In the genomic region with DNA sequence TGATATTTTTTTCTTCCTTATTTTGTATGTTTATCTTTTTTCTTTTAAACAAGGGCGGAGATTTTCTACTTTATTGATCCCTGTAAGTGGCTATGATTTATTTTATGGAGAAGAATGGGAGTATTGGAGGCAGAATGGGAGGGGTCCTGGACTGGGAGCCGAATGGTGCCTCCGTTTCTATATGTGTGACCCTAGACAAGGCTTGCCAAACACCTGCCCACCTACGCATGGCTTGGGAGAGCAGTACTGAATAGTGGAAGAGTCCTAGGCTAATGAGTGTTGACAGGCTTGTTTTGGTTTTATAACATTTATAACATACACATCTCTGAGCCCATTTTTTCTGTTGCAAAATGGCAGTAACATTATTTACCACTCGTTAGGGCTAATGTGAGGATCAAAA, we compare ENCODE assay signal across 19 cellular contexts. TPM values are rescaled to one million over a fixed set of nuclear protein-coding genes. Genes with fewer than 3 reads are reported as not detected.
A peak's percentile ranks its signal among the peaks of the same experiment; 100 is the strongest.
DNase-seq lines count a peak whose midpoint lies in the region; ATAC-seq and TF ChIP-seq lines count a peak whose summit lies in the region.
"Had no signal": no experiment of that assay in that cellular context is flagged by ENCODE, and none has a peak within 500 bp of the region (broad histone marks: within the 10 kb centered on the region; RNA-seq: fewer than 3 reads in every experiment).

No MANE protein-coding gene starts in this region.

- intact Hi-C loops in body of pancreas (cut with DNase I) = no loop called here
- intact Hi-C loops in mucosa of descending colon (cut with DNase I, micrococcal nuclease) = no loop called here

- no peaks in the 10 kb centered on the region for H3K9me3 Mint-ChIP-seq in type B pancreatic cell
- H3K9me3 Mint-ChIP-seq: T-helper 1 cell treated with Interleukin-12 subunit alpha and Interleukin-12 subunit beta and Interleukin-4 antibody, amounts not matched to agents 30 μg/mL and 1 μg/mL, for 36 hours had no signal

- DNase-seq in NCI-H2107 treated with DMSO at 0.1 percent for 48 hours (lab: John Stamatoyannopoulos, UW; ENCODE audit: unreplicated experiment) (peak; percentile 29), NCI-H2107 (lab: John Stamatoyannopoulos, UW) (no peak), body of pancreas (no peak), mucosa of descending colon (no peak), type B pancreatic cell (ENCODE audit: extremely low spot score, unreplicated experiment) (no peak), omental fat pad (ENCODE audit: low spot score) (no peak), HUDEP-2 (lab: John Stamatoyannopoulos, UW; ENCODE audit: unreplicated experiment in 76 of 76) (no peak), CD1c-positive myeloid dendritic cell (ENCODE audit: extremely low spot score) (no peak)
- DNase-seq: activated B cell treated with CpG ODN at 0.5 μM for 24 hours; activated naive CD8-positive, alpha-beta T cell treated with anti-CD3 and anti-CD28 coated beads, Interleukin-2, amount 50 U/mL, for 24 hours; C1 segment of cervical spinal cord; HCEC 1CT; NCI-H2081 treated with DMSO at 0.1 percent for 48 hours; stimulated activated CD4-positive, alpha-beta T cell treated with anti-CD3 and anti-CD28 coated beads, Interleukin-4, amount 100 ng/mL, for 24 hours; stimulated activated CD8-positive, alpha-beta memory T cell treated with anti-CD3 and anti-CD28 coated beads, Interleukin-4, amount 100 ng/mL, for 48 hours; testis had no signal

- no peaks in the 10 kb centered on the region for H3K27me3 ChIP-seq in body of pancreas
- H3K27me3 ChIP-seq: neural progenitor cell, testis had no signal

- H3K27ac ChIP-seq in body of pancreas = peak overlapping the region; percentile 53 to 90 (median 74)
- H3K27ac ChIP-seq: neural progenitor cell, RWPE1 had no signal

- TF ChIP-seq POLR2A in body of pancreas (IDR thresholded peaks at IDR 0.05) = no peak

- no peak for TF ChIP-seq CTCF in body of pancreas (IDR thresholded peaks at IDR 0.05)
- no peak for TF ChIP-seq CTCF in mucosa of descending colon (IDR thresholded peaks at IDR 0.05)
- no peak for TF ChIP-seq CTCF in type B pancreatic cell (conservative IDR thresholded peaks at IDR 0.05)
- TF ChIP-seq CTCF in omental fat pad (IDR thresholded peaks at IDR 0.05) = no peak

- peak overlapping the region; percentile 41 for H3K27ac Mint-ChIP-seq in type B pancreatic cell
- H3K27ac Mint-ChIP-seq: activated B cell treated with CpG ODN at 0.5 μM for 24 hours; activated naive CD8-positive, alpha-beta T cell treated with anti-CD3 and anti-CD28 coated beads, Interleukin-2, amount 50 U/mL, for 24 hours; neural progenitor cell; T-helper 1 cell treated with Interleukin-12 subunit alpha and Interleukin-12 subunit beta and Interleukin-4 antibody, amounts not matched to agents 30 μg/mL and 1 μg/mL, for 36 hours had no signal

- ATAC-seq in body of pancreas = no peak
- ATAC-seq in mucosa of descending colon = peak; percentile 8
- ATAC-seq in omental fat pad (ENCODE audit: low FRiP score) = no peak
- ATAC-seq: activated naive CD8-positive, alpha-beta T cell treated with anti-CD3 and anti-CD28 coated beads, Interleukin-2, amount 50 U/mL, for 24 hours had no signal

- H3K36me3 ChIP-seq in body of pancreas (replicated peaks in 1 of 2; ENCODE audit: insufficient read depth in 1 of 2, low read depth in 2 of 2) = no peaks in the 10 kb centered on the region
- no peaks in the 10 kb centered on the region for H3K36me3 ChIP-seq in mucosa of descending colon (ENCODE audit: low read depth)
- H3K36me3 ChIP-seq: neural progenitor cell had no signal

- H3K36me3 Mint-ChIP-seq in type B pancreatic cell = peaks cover 32% of the 10 kb centered on the region

- H3K4me3 Mint-ChIP-seq in type B pancreatic cell = peak overlapping the region; percentile 4
- H3K4me3 Mint-ChIP-seq: activated B cell treated with CpG ODN at 0.5 μM for 24 hours; activated naive CD8-positive, alpha-beta T cell treated with anti-CD3 and anti-CD28 coated beads, Interleukin-2, amount 50 U/mL, for 24 hours; neural progenitor cell; T-helper 1 cell treated with Interleukin-12 subunit alpha and Interleukin-12 subunit beta and Interleukin-4 antibody, amounts not matched to agents 30 μg/mL and 1 μg/mL, for 36 hours had no signal

- peaks cover 66% of the 10 kb centered on the region for H3K4me1 ChIP-seq in body of pancreas
- H3K4me1 ChIP-seq in mucosa of descending colon (ENCODE audit: low read depth) = peaks cover 29% of the 10 kb centered on the region

- no peaks in the 10 kb centered on the region for H3K27me3 Mint-ChIP-seq in type B pancreatic cell
- H3K27me3 Mint-ChIP-seq: activated B cell treated with CpG ODN at 0.5 μM for 24 hours; activated naive CD8-positive, alpha-beta T cell treated with anti-CD3 and anti-CD28 coated beads, Interleukin-2, amount 50 U/mL, for 24 hours had no signal

- WGBS in body of pancreas, 2 donors = 19 to 29% methylated on average over 5 of the region's 5 CpGs

- H3K9me3 ChIP-seq in body of pancreas (no peaks in the 10 kb centered on the region), mucosa of descending colon (no peaks in the 10 kb centered on the region)
- H3K9me3 ChIP-seq: testis had no signal

- peaks cover 10% of the 10 kb centered on the region for H3K4me1 Mint-ChIP-seq in type B pancreatic cell (ENCODE audit: unreplicated experiment)

- H3K4me3 ChIP-seq in body of pancreas (no peak overlapping the region), mucosa of descending colon (no peak overlapping the region)
- H3K4me3 ChIP-seq: neural progenitor cell, testis had no signal

RNA-seq across cellular contexts. Expression of gene STK38L, which starts 29.0 kb away (rescaled TPM):
- total RNA-seq in body of pancreas = 10 to 100 TPM; 17.5 to 28.0 TPM
- 10 to 100 TPM; 45.2 to 69.4 (median 53.6) TPM for total RNA-seq in mucosa of descending colon
- total RNA-seq in type B pancreatic cell (ENCODE audit: low replicate concordance) = 43.1 and 75.9 TPM in 2 replicates
- total RNA-seq in omental fat pad = 10 to 100 TPM; 28.1 to 66.4 (median 46.5) TPM

RNA-seq across cellular contexts. Expression of gene BMAL2, which starts 59.5 kb away (rescaled TPM):
- total RNA-seq in body of pancreas (1 to 10 TPM; 2.6 to 4.3 TPM), mucosa of descending colon (1 to 10 TPM; 2.2 to 3.9 (median 3.6) TPM), type B pancreatic cell (ENCODE audit: low replicate concordance) (10.7 and 34.3 TPM in 2 replicates), omental fat pad (1 to 10 TPM; 1.2 to 5.6 (median 2.7) TPM)
